ENCODE assay signal across 10 cellular contexts in genomic region chr9:2764371-2764770, GRCh38. TPM values are rescaled to one million over a fixed set of nuclear protein-coding genes. Genes with fewer than 3 reads are reported as not detected.
DNase-seq lines count a peak whose midpoint lies in the region; ATAC-seq lines count a peak whose summit lies in the region.
"Had no signal": no experiment of that assay in that cellular context is flagged by ENCODE, and none has a peak within 500 bp of the region (broad histone marks: within the 10 kb centered on the region; RNA-seq: fewer than 3 reads in every experiment).

No MANE protein-coding gene starts in this region.

- H3K4me1 Mint-ChIP-seq in central memory CD8-positive, alpha-beta T cell, result peaks cover 13% of the 10 kb centered on the region

- DNase-seq in Caki2 (ENCODE audit: low read depth), result peak; percentile 10
- peak; percentile 62 to 63 for DNase-seq in Kasumi-1 (lab: John Stamatoyannopoulos, UW)
- no peak for DNase-seq in central memory CD8-positive, alpha-beta T cell (ENCODE audit: low spot score in 2 of 2)
- no peak for DNase-seq in NCI-H146 treated with DMSO at 0.1 percent for 48 hours (lab: John Stamatoyannopoulos, UW; ENCODE audit: unreplicated experiment)
- DNase-seq in AG20443 (ENCODE audit: low spot score), result no peak
- DNase-seq in DMS153 (lab: John Stamatoyannopoulos, UW), result no peak
- DNase-seq: NCI-H1105 treated with DMSO at 0.1 percent for 48 hours had no signal

- peaks cover 5% of the 10 kb centered on the region for H3K36me3 Mint-ChIP-seq in central memory CD8-positive, alpha-beta T cell (ENCODE audit: insufficient read depth)

- in situ Hi-C loops in Caki2 (cut with HindIII; ENCODE audit: low pct_unique_long_range_greater_than_20kb, low sequenced_read_pairs), result no loop called here

- no peak overlapping the region for H3K4me3 Mint-ChIP-seq in central memory CD8-positive, alpha-beta T cell

- ATAC-seq in GM21367 (IDR thresholded peaks at IDR 0.05; ENCODE audit: unreplicated experiment), result peak; percentile 52
- peak; percentile 55 for ATAC-seq in central memory CD8-positive, alpha-beta T cell (replicated peaks; ENCODE audit: extremely low read depth, poor library complexity, severe bottlenecking)
- ATAC-seq in HG03521 (IDR thresholded peaks at IDR 0.05; ENCODE audit: unreplicated experiment), result no peak

- H3K27me3 Mint-ChIP-seq in central memory CD8-positive, alpha-beta T cell, result no peaks in the 10 kb centered on the region

- no peaks in the 10 kb centered on the region for H3K9me3 Mint-ChIP-seq in central memory CD8-positive, alpha-beta T cell

- peak overlapping the region; percentile 19 for H3K27ac Mint-ChIP-seq in central memory CD8-positive, alpha-beta T cell (ENCODE audit: low read depth)

RNA-seq across cellular contexts. Expression of gene KCNV2, which starts 47.1 kb away (rescaled TPM):
- total RNA-seq in Caki2 (2014; rRNA removed; shearing (Covaris generic); ENCODE audit: low replicate concordance), result not detected in 2 replicates
- total RNA-seq: fibroblast of villous mesenchyme had no signal

Comparison
In these comparisons a context has a peak if more than half of its experiments do, and no peak if none do; other contexts are left out.
1. DNase-seq: peak in Caki2 (single experiment) and Kasumi-1 (2 of 2); none in central memory CD8-positive, alpha-beta T cell (0 of 2), NCI-H146 treated with DMSO at 0.1 percent for 48 hours (single experiment), AG20443 (single experiment) and DMS153 (single experiment).